29 cellular contexts compared by ENCODE assay signal in genomic region chr16:78667675-78668074, GRCh38.
"Had no signal": no experiment of that assay in that cellular context is flagged by ENCODE, and none has a peak within 500 bp of the region (broad histone marks: within the 10 kb centered on the region; RNA-seq: fewer than 3 reads in every experiment).

No MANE protein-coding gene starts in this region.

- H3K36me3 ChIP-seq: colonic mucosa, esophagus muscularis mucosa, esophagus squamous epithelium, gastrocnemius medialis, gastroesophageal sphincter, heart left ventricle, heart right ventricle had no signal

- H3K4me3 ChIP-seq: colonic mucosa, coronary artery, dorsolateral prefrontal cortex, esophagus muscularis mucosa, esophagus squamous epithelium, gastrocnemius medialis, gastroesophageal sphincter, heart left ventricle, heart right ventricle had no signal

- H3K27ac Mint-ChIP-seq: dendritic cell treated with granulocyte-macrophage colony-stimulating factor and Interleukin-4, amounts not matched to agents 40 ng/mL and 50 ng/mL, for 4 days; effector memory CD8-positive, alpha-beta T cell had no signal

- H3K27ac ChIP-seq: colonic mucosa, coronary artery, dorsolateral prefrontal cortex, epithelial cell of prostate, esophagus muscularis mucosa, esophagus squamous epithelium, foreskin keratinocyte, gastrocnemius medialis, gastroesophageal sphincter, heart left ventricle, heart right ventricle had no signal

- H3K4me1 ChIP-seq: colonic mucosa had no signal

- H3K4me3 Mint-ChIP-seq: dendritic cell treated with granulocyte-macrophage colony-stimulating factor and Interleukin-4, amounts not matched to agents 40 ng/mL and 50 ng/mL, for 4 days; effector memory CD8-positive, alpha-beta T cell; endodermal cell had no signal

- H3K9me3 ChIP-seq: colonic mucosa, esophagus muscularis mucosa, esophagus squamous epithelium, gastrocnemius medialis, gastroesophageal sphincter, heart left ventricle, heart right ventricle had no signal

- H3K9me3 Mint-ChIP-seq: dendritic cell treated with granulocyte-macrophage colony-stimulating factor and Interleukin-4, amounts not matched to agents 40 ng/mL and 50 ng/mL, for 4 days; effector memory CD8-positive, alpha-beta T cell; endodermal cell had no signal

- H3K27me3 ChIP-seq: colonic mucosa, esophagus muscularis mucosa, esophagus squamous epithelium, foreskin keratinocyte, gastrocnemius medialis, gastroesophageal sphincter, heart left ventricle, heart right ventricle had no signal

- ATAC-seq: effector memory CD8-positive, alpha-beta T cell; esophagus mucosa; foreskin keratinocyte; gastrocnemius medialis; gastroesophageal sphincter; heart left ventricle; heart right ventricle had no signal

- DNase-seq: colonic mucosa; cortex of kidney; dermis blood vessel endothelial cell; dorsolateral prefrontal cortex; effector CD4-positive, alpha-beta T cell; effector CD8-positive, alpha-beta T cell; effector memory CD4-positive, alpha-beta T cell; effector memory CD8-positive, alpha-beta T cell; erythroblast; esophagus squamous epithelium; foreskin fibroblast; foreskin keratinocyte; foreskin melanocyte; gastrocnemius medialis; glutamatergic neuron; head of caudate nucleus; heart left ventricle; heart right ventricle had no signal

- H3K27me3 Mint-ChIP-seq: dendritic cell treated with granulocyte-macrophage colony-stimulating factor and Interleukin-4, amounts not matched to agents 40 ng/mL and 50 ng/mL, for 4 days; effector memory CD8-positive, alpha-beta T cell had no signal

- FAIRE-seq: colon, endometrium, endothelial cell of umbilical vein, frontal cortex had no signal
